Comparison of ENCODE assay signal across 8 cellular contexts in the genomic region with DNA sequence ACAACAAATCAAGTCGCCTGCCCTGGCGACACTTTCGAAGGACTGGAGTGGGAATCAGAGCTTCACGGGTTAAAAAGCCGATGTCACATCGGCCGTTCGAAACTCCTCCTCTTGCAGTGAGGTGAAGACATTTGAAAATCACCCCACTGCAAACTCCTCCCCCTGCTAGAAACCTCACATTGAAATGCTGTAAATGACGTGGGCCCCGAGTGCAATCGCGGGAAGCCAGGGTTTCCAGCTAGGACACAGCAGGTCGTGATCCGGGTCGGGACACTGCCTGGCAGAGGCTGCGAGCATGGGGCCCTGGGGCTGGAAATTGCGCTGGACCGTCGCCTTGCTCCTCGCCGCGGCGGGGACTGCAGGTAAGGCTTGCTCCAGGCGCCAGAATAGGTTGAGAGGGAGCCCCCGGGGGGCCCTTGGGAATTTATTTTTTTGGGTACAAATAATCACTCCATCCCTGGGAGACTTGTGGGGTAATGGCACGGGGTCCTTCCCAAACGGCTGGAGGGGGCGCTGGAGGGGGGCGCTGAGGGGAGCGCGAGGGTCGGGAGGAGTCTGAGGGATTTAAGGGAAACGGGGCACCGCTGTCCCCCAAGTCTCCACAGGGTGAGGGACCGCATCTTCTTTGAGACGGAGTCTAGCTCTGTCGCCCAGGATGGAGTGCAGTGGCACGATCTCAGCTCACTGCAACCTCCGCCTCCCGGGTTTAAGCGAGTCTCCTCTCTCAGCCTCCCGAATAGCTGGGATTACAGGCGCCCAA. TPM values are rescaled to one million over a fixed set of nuclear protein-coding genes. Genes with fewer than 3 reads are reported as not detected.
DNase-seq lines count a peak whose midpoint lies in the region; ATAC-seq and TF ChIP-seq lines count a peak whose summit lies in the region.

A gene (plus strand): TSS at position 210 of the 760 bp plus-strand sequence. CDS start 86 bp downstream, at position 296.

- peak; percentile 94 for DNase-seq in GM12865 (ENCODE audit: low read depth)
- peak; percentile 95 for DNase-seq in MV-4-11 (lab: John Stamatoyannopoulos, UW)
- peak; percentile 72 for DNase-seq in SK-N-MC (ENCODE audit: low read depth, low spot score)
- peak; percentile 23 to 62 (median 38) for DNase-seq in activated naive CD4-positive, alpha-beta T cell (lab: John Stamatoyannopoulos, UW)
- DNase-seq in foreskin keratinocyte: peak; percentile 93 to 99
- DNase-seq in stomach: peak; percentile 85

- intact Hi-C loops in stomach (cut with DNase I; ENCODE audit: low total_unique reads): no loop called here

- ATAC-seq in foreskin keratinocyte: peak; percentile 49
- no peak for ATAC-seq in HG02588 (IDR thresholded peaks at IDR 0.05; ENCODE audit: unreplicated experiment)

- TF ChIP-seq CTCF in GM12865 (IDR thresholded peaks at IDR 0.05; ENCODE audit: insufficient read depth, low read depth, low read length, missing control alignments): no peak
- no peak for TF ChIP-seq CTCF in foreskin keratinocyte (conservative IDR thresholded peaks at IDR 0.05)
- TF ChIP-seq CTCF in neural cell (IDR thresholded peaks at IDR 0.05; ENCODE audit: poor library complexity, severe bottlenecking): no peak
- no peak for TF ChIP-seq CTCF in stomach (IDR thresholded peaks at IDR 0.05)

- no peaks in the 10 kb centered on the region for H3K27me3 ChIP-seq in foreskin keratinocyte
- H3K27me3 ChIP-seq in neural cell (ENCODE audit: insufficient read depth, low read depth, low read length): no peaks in the 10 kb centered on the region
- no peaks in the 10 kb centered on the region for H3K27me3 ChIP-seq in stomach

- peak; percentile 15 for TF ChIP-seq RAD21 in neural cell (conservative IDR thresholded peaks at IDR 0.05)

- 1% methylated on average over 34 to 43 of the region's 43 CpGs for WGBS in stomach, 5 donors

- peak in 2 of 4 donors; percentile 82 to 86 for TF ChIP-seq POLR2A in stomach (IDR thresholded peaks at IDR 0.05)

- peak within 1 kb of the TSS; percentile 98 for H3K27ac ChIP-seq in SK-N-MC
- H3K27ac ChIP-seq in foreskin keratinocyte: peak within 1 kb of the TSS; percentile 99
- H3K27ac ChIP-seq in neural cell (ENCODE audit: low read length): peak within 1 kb of the TSS; percentile 96
- H3K27ac ChIP-seq in stomach: peak within 1 kb of the TSS; percentile 90 to 100 (median 98)

- H3K36me3 ChIP-seq in SK-N-MC (ENCODE audit: insufficient read depth, low read length) (peaks cover 37% of the 10 kb centered on the region), neural cell (ENCODE audit: insufficient read depth, low read length) (no peaks in the 10 kb centered on the region), stomach (peaks cover 0 to 11% (median 5%) of the 10 kb centered on the region in 4 donors)

- no peaks in the 10 kb centered on the region for H3K9me3 ChIP-seq in SK-N-MC (ENCODE audit: low read depth, low read length)
- H3K9me3 ChIP-seq in neural cell (ENCODE audit: low read length): no peaks in the 10 kb centered on the region
- H3K9me3 ChIP-seq in stomach: no peaks in the 10 kb centered on the region

- peak within 1 kb of the TSS; percentile 26 for H3K4me2 ChIP-seq in neural cell (ENCODE audit: low read length)

- H3K4me1 ChIP-seq in foreskin keratinocyte: peaks cover 33% of the 10 kb centered on the region
- peaks cover 57 to 84% (median 68%) of the 10 kb centered on the region in 4 donors for H3K4me1 ChIP-seq in stomach

- H3K4me3 ChIP-seq in GM12865 (ENCODE audit: low read depth, low read length) (peak within 1 kb of the TSS; percentile 98), SK-N-MC (peak within 1 kb of the TSS; percentile 96), neural cell (ENCODE audit: low read length) (peak within 1 kb of the TSS; percentile 75), stomach (peak within 1 kb of the TSS; percentile 62 to 67 (median 64))

- peaks cover 36% of the 10 kb centered on the region for H3K79me2 ChIP-seq in neural cell (replicated peaks; ENCODE audit: insufficient read depth, low read length)

- peak within 1 kb of the TSS; percentile 98 for H3K9ac ChIP-seq in SK-N-MC (ENCODE audit: insufficient read length)
- peak within 1 kb of the TSS; percentile 94 for H3K9ac ChIP-seq in neural cell (ENCODE audit: low read length)

- H4K20me1 ChIP-seq in neural cell (ENCODE audit: insufficient read depth): no peaks in the 10 kb centered on the region

- H2AFZ ChIP-seq in neural cell (ENCODE audit: low read depth, low read length): peak within 1 kb of the TSS; percentile 41

- peaks cover 7% of the 10 kb centered on the region for H3F3A ChIP-seq in neural cell (ENCODE audit: insufficient read depth, low read length, poor library complexity, severe bottlenecking)

- peak; percentile 84 for TF ChIP-seq EP300 in neural cell (conservative IDR thresholded peaks at IDR 0.05; ENCODE audit: poor library complexity, severe bottlenecking)
- TF ChIP-seq EP300 in stomach (IDR thresholded peaks at IDR 0.05): peak; percentile 95

- no peaks in the 10 kb centered on the region for H3K9me2 ChIP-seq in neural cell (ENCODE audit: insufficient read depth, low read length)

TF ChIP-seq in neural cell, 6 proteins besides CTCF, POLR2A, EP300 and RAD21:
- TF ChIP-seq MXI1 (conservative IDR thresholded peaks at IDR 0.05; ENCODE audit: poor library complexity, severe bottlenecking) (peak; percentile 28), TAF1 (IDR thresholded peaks at IDR 0.05; ENCODE audit: low read depth) (peak; percentile 88), EZH2 (IDR thresholded peaks at IDR 0.05; ENCODE audit: borderline replicate concordance, insufficient read depth, low read length, poor library complexity, severe bottlenecking) (no peak), POLR2AphosphoS5 (IDR thresholded peaks at IDR 0.05) (peak; percentile 98)
- TF ChIP-seq, protein P1, sequence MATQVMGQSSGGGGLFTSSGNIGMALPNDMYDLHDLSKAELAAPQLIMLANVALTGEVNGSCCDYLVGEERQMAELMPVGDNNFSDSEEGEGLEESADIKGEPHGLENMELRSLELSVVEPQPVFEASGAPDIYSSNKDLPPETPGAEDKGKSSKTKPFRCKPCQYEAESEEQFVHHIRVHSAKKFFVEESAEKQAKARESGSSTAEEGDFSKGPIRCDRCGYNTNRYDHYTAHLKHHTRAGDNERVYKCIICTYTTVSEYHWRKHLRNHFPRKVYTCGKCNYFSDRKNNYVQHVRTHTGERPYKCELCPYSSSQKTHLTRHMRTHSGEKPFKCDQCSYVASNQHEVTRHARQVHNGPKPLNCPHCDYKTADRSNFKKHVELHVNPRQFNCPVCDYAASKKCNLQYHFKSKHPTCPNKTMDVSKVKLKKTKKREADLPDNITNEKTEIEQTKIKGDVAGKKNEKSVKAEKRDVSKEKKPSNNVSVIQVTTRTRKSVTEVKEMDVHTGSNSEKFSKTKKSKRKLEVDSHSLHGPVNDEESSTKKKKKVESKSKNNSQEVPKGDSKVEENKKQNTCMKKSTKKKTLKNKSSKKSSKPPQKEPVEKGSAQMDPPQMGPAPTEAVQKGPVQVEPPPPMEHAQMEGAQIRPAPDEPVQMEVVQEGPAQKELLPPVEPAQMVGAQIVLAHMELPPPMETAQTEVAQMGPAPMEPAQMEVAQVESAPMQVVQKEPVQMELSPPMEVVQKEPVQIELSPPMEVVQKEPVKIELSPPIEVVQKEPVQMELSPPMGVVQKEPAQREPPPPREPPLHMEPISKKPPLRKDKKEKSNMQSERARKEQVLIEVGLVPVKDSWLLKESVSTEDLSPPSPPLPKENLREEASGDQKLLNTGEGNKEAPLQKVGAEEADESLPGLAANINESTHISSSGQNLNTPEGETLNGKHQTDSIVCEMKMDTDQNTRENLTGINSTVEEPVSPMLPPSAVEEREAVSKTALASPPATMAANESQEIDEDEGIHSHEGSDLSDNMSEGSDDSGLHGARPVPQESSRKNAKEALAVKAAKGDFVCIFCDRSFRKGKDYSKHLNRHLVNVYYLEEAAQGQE (IDR thresholded peaks at IDR 0.05; ENCODE audit: borderline replicate concordance): peak; percentile 74

RNA-seq across cellular contexts. Expression of the gene that starts here (rescaled TPM):
- 319 and 330 TPM in 2 replicates for total RNA-seq in foreskin keratinocyte
- 150 and 170 TPM in 2 replicates for polyA plus RNA-seq in foreskin keratinocyte
- polyA plus RNA-seq in neural cell: 23.2 and 26.4 TPM in 2 replicates
- 66.4 and 70.8 TPM in 2 replicates for polyA minus RNA-seq in neural cell
- total RNA-seq in stomach: 100 to 1,000 TPM in 4 of 5 donors, 10 to 100 TPM in 1; 45.5 to 626 (median 149) TPM
- 10 to 100 TPM; 23.2 to 36.4 (median 27.6) TPM for polyA plus RNA-seq in stomach

Comparison
In these comparisons a context has a peak if more than half of its experiments do, and no peak if none do; other contexts are left out.
1. DNase-seq: peak in every context shown above with its lines; median percentile 96 in foreskin keratinocyte; 95 in MV-4-11; 94 in GM12865; 85 in stomach; 72 in SK-N-MC; 38 in activated naive CD4-positive, alpha-beta T cell.